In genomic region chr19:57436392-57436791, GRCh38 we compare ENCODE assay signal across 1 cellular context.
TF ChIP-seq lines count a peak whose summit lies in the region.

No MANE protein-coding gene starts in this region.

TF ChIP-seq in endothelial cell of umbilical vein, 7 proteins besides CTCF, POLR2A, EP300 and RAD21 (continued from another document):
- TF ChIP-seq MYC (IDR thresholded peaks at IDR 0.05; ENCODE audit: low read depth, low read length) = no peak
- TF ChIP-seq JUN (IDR thresholded peaks at IDR 0.05; ENCODE audit: borderline replicate concordance, insufficient read depth, insufficient read length, low read depth) = no peak
